Comparison of ENCODE assay signal across 9 cellular contexts in the genomic region with DNA sequence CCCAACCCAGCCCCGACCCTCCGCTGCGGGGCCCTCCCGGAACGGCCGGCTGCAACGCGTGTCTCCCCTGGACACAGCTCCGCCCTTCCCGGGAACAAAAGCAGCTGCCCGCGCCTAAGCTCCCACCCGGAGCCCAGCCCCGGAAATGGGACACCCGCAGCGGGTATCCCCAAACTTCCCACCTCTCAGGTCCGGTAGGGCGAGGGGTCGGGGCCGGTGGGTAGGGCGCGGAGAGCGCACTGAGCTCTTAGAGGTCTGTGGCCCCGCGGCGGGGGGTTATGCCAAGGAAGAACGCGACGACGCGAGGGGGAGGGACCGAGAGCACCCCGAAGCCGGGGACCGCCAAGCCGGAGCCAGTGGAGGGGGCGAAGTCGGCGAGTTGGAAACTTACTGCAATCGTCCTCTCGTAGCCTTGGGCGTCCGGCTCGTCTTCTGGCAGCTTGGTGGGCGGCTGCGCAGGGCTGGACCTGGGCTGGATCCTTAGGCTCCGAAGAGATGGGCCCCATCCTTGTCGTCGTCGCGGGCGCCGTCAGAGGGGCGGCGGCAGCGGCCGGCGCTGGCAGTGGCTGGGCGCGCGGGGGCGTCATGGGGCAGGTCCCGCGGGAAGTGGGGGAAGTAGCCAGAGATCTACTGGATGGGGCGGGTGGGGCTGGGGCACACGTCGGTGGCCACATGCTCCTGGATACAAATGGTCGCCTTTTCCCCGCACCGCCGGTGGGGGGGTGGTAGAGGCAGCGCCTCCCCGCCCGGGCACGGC. TPM values are rescaled to one million over a fixed set of nuclear protein-coding genes. Genes with fewer than 3 reads are reported as not detected.
DNase-seq lines count a peak whose midpoint lies in the region; FAIRE-seq and TF ChIP-seq lines count a peak whose summit lies in the region.
"Had no signal": no experiment of that assay in that cellular context is flagged by ENCODE, and none has a peak within 500 bp of the region (broad histone marks: within the 10 kb centered on the region; RNA-seq: fewer than 3 reads in every experiment).

No MANE protein-coding gene starts in this region.

- peak overlapping the region; percentile 88 for H3K4me2 ChIP-seq in mammary epithelial cell (ENCODE audit: insufficient read depth, low read depth, low read length)

- H3K36me3 ChIP-seq in mammary epithelial cell (ENCODE audit: insufficient read depth, low read length) (no peaks in the 10 kb centered on the region), testis (ENCODE audit: low read depth, missing control alignments) (no peaks in the 10 kb centered on the region)
- H3K36me3 ChIP-seq: BLaER1 treated with 17β-estradiol and CSF1 and Interleukin-3, amounts not matched to agents 10 nM and 100 nM had no signal

- in situ Hi-C loops in mammary epithelial cell (cut with MboI; ENCODE audit: low sequenced_read_pairs in 2 of 2), result loop anchor here in 1 of 2 donors (25.0 kb wide), 1 partner anchor 90 kb away; no protein-coding TSS in a partner anchor

- FAIRE-seq in RCC 7860 (lab: Jason Lieb, UNC), result no peak

- H2AFZ ChIP-seq in mammary epithelial cell (ENCODE audit: low read depth, low read length), result peak overlapping the region; percentile 87

- dilution Hi-C loops in mammary epithelial cell (cut with HindIII; ENCODE audit: low sequenced_read_pairs), result no loop called here

- CTCF ChIA-PET in mammary epithelial cell (lab: Charles Lee; ENCODE audit: low non-redundant PET), result no interaction called here

- H3K27me3 ChIP-seq in mammary epithelial cell (ENCODE audit: insufficient read depth, low read length) (peaks cover 4% of the 10 kb centered on the region), testis (no peaks in the 10 kb centered on the region)

- 1% methylated on average over 15 of the region's 75 CpGs for WGBS in mammary epithelial cell (ENCODE audit: low coverage, missing lambda C conversion rate)
- 2% methylated on average over 32 to 70 of the region's 75 CpGs for WGBS in testis, 2 donors

- H3K4me3 ChIP-seq in mammary epithelial cell (replicated peaks in 1 of 3; ENCODE audit: insufficient read depth in 1 of 3, low read depth in 2 of 3, low read length in 3 of 3) (peak overlapping the region; percentile 23 to 46 (median 34)), testis (peak overlapping the region; percentile 39 to 57)
- H3K4me3 ChIP-seq: BLaER1 treated with 17β-estradiol and CSF1 and Interleukin-3, amounts not matched to agents 10 nM and 100 nM had no signal

- H3K79me2 ChIP-seq in mammary epithelial cell (ENCODE audit: insufficient read depth, low read length), result no peaks in the 10 kb centered on the region

- H3K27ac ChIP-seq in mammary epithelial cell (ENCODE audit: insufficient read depth, low read depth, low read length), result no peak overlapping the region
- peak overlapping the region in 1 of 2 donors; percentile 35 for H3K27ac ChIP-seq in testis
- H3K27ac ChIP-seq: BLaER1 treated with 17β-estradiol and CSF1 and Interleukin-3, amounts not matched to agents 10 nM and 100 nM had no signal

- DNase-seq in NCI-H1417 (lab: John Stamatoyannopoulos, UW) (peak in 2 of 3 experiments; percentile 59 to 67), NCI-H1417 treated with DMSO at 0.1 percent for 48 hours (lab: John Stamatoyannopoulos, UW) (no peak), mammary epithelial cell (no peak), left kidney (ENCODE audit: low read depth, low spot score) (peak; percentile 75), testis (peak; percentile 21), NCI-H510A treated with DMSO at 0.1 percent for 48 hours (lab: John Stamatoyannopoulos, UW) (no peak), NK-92 (lab: John Stamatoyannopoulos, UW; ENCODE audit: unreplicated experiment) (no peak), RCC 7860 (ENCODE audit: low spot score) (no peak)

- BruUV-seq in mammary epithelial cell (replicated peaks; lab: Mats Ljungman, UMichigan), result no TSS peak

- H4K20me1 ChIP-seq in mammary epithelial cell (ENCODE audit: insufficient read depth, low read length), result no peaks in the 10 kb centered on the region
- H4K20me1 ChIP-seq: BLaER1 treated with 17β-estradiol and CSF1 and Interleukin-3, amounts not matched to agents 10 nM and 100 nM had no signal

- TF ChIP-seq CTCF in mammary epithelial cell (conservative IDR thresholded peaks at IDR 0.05 in 1 of 2, IDR thresholded peaks at IDR 0.05 in 1 of 2; ENCODE audit: extremely low read depth in 1 of 2, insufficient read depth in 1 of 2, low read depth in 1 of 2, low read length in 2 of 2) (no peak), testis (IDR thresholded peaks at IDR 0.05) (no peak)

- H3K9me3 ChIP-seq in mammary epithelial cell (replicated peaks; ENCODE audit: insufficient read depth, low read length) (no peaks in the 10 kb centered on the region), testis (no peaks in the 10 kb centered on the region)

- H3K4me1 ChIP-seq in mammary epithelial cell (ENCODE audit: insufficient read depth, low read length), result no peaks in the 10 kb centered on the region
- no peaks in the 10 kb centered on the region for H3K4me1 ChIP-seq in testis

- intact Hi-C loops in mammary epithelial cell (cut with micrococcal nuclease), result no loop called here
- intact Hi-C loops in testis (cut with DNase I; ENCODE audit: low total_unique reads), result no loop called here

- TF ChIP-seq POLR2A in testis (IDR thresholded peaks at IDR 0.05), result no peak

- no peak overlapping the region for H3K9ac ChIP-seq in mammary epithelial cell (ENCODE audit: insufficient read depth, low read length)
- H3K9ac ChIP-seq: BLaER1 treated with 17β-estradiol and CSF1 and Interleukin-3, amounts not matched to agents 10 nM and 100 nM had no signal

RNA-seq across cellular contexts. Expression of gene USP6, which starts 6.9 kb away (rescaled TPM):
- under 1 TPM in 1 of 2 donors, not detected in 1; 0.14 TPM for total RNA-seq in mammary epithelial cell
- not detected for polyA plus RNA-seq in mammary epithelial cell
- polyA minus RNA-seq in mammary epithelial cell, result not detected
- 10 to 100 TPM; 25.1 to 50.4 TPM for total RNA-seq in testis
- polyA plus RNA-seq in testis (ENCODE audit: insufficient read depth, low read depth, low replicate concordance), result 19.3 TPM

RNA-seq across cellular contexts. Expression of gene ZNF232, which starts 11.1 kb away (rescaled TPM):
- total RNA-seq in mammary epithelial cell (1 to 10 TPM; 5.0 to 7.2 TPM), testis (10 to 100 TPM in 1 of 2 donors, 1 to 10 TPM in 1; 8.6 to 21.7 TPM)
- polyA plus RNA-seq in mammary epithelial cell (6.6 TPM), testis (ENCODE audit: insufficient read depth, low read depth, low replicate concordance) (14.4 TPM)
- polyA minus RNA-seq in mammary epithelial cell, result 15.5 TPM

RNA-seq across cellular contexts. Expression of gene ZFP3, which starts 44.5 kb away (rescaled TPM):
- total RNA-seq in mammary epithelial cell (1 to 10 TPM in 1 of 2 donors, under 1 TPM in 1; 0.09 to 3.0 TPM), testis (1 to 10 TPM; 6.4 to 7.2 TPM)
- polyA plus RNA-seq in mammary epithelial cell (0.40 TPM), testis (ENCODE audit: insufficient read depth, low read depth, low replicate concordance) (4.6 TPM)
- 1.0 TPM for polyA minus RNA-seq in mammary epithelial cell

Comparison
In these comparisons a context has a peak if more than half of its experiments do, and no peak if none do; other contexts are left out.
1. DNase-seq: peak in NCI-H1417 (2 of 3), left kidney (single experiment) and testis (single experiment); none in NCI-H1417 treated with DMSO at 0.1 percent for 48 hours (single experiment), mammary epithelial cell (single experiment), NCI-H510A treated with DMSO at 0.1 percent for 48 hours (single experiment), NK-92 (single experiment) and RCC 7860 (single experiment).
2. RNA of gene USP6, which starts 6.9 kb away (total RNA-seq): 25.1 to 50.4 TPM in testis; 0.14 TPM in mammary epithelial cell; every median in the first group is over 10 times any median in the second.